ENCODE assay signal across 11 cellular contexts in the genomic region with DNA sequence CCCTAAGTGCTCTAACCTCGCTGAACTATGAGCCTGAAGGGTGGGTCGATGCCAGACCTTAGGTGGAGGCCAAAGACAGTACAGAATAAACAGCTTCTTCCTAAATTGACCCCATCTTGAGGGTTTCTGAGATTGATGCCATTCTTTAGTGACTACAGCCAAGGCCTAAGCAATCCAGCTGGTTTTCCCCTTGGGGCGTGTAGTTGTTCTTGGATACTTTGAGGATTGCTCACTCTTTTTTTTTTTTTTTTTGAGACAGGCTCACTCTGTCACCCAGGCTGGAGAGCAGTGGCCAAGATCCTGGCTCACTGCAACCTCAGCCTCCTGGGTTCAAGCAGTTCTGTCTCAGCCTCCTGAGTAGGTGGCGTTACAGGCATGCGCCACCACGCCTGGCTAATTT. TPM values are rescaled to one million over a fixed set of nuclear protein-coding genes. Genes with fewer than 3 reads are reported as not detected.
A peak's percentile ranks its signal among the peaks of the same experiment; 100 is the strongest.
DNase-seq lines count a peak whose midpoint lies in the region; ATAC-seq and TF ChIP-seq lines count a peak whose summit lies in the region.
"Had no signal": no experiment of that assay in that cellular context is flagged by ENCODE, and none has a peak within 500 bp of the region (broad histone marks: within the 10 kb centered on the region; RNA-seq: fewer than 3 reads in every experiment).

No MANE protein-coding gene starts in this region.

- no peaks in the 10 kb centered on the region for H4K20me1 ChIP-seq in fibroblast of lung (ENCODE audit: control insufficient read depth, extremely low read depth, insufficient read depth, low read length)

- peaks cover 15% of the 10 kb centered on the region for H3K79me2 ChIP-seq in fibroblast of lung (ENCODE audit: control insufficient read depth, insufficient read depth, low read length)

- H3K9me3 ChIP-seq in fibroblast of lung (ENCODE audit: control insufficient read depth, insufficient read depth, low read depth, low read length): no peaks in the 10 kb centered on the region
- no peaks in the 10 kb centered on the region for H3K9me3 ChIP-seq in suprapubic skin

- no peak for TF ChIP-seq EP300 in suprapubic skin (IDR thresholded peaks at IDR 0.05)

- DNase-seq in activated T-cell treated with anti-CD3 and anti-CD28 coated beads, Interleukin-2, amount 50 U/mL, for 72 hours: no peak
- no peak for DNase-seq in activated T-cell treated with anti-CD3 and anti-CD28 coated beads, Interleukin-2, amount 50 U/mL, for 48 hours
- DNase-seq in activated CD4-positive, alpha-beta memory T cell treated with anti-CD3 and anti-CD28 coated beads, Interleukin-2, amount 10 ng/mL, durations not matched to agents 7 days and 5 days: no peak
- DNase-seq in fibroblast of lung (ENCODE audit: low read depth in 2 of 2): peak; percentile 57 to 82
- DNase-seq in suprapubic skin (ENCODE audit: low spot score in 2 of 2): no peak
- no peak for DNase-seq in NCI-H146 (lab: John Stamatoyannopoulos, UW)
- DNase-seq: dorsolateral prefrontal cortex; NK-92 treated with Interleukin-12 subunit alpha and Interleukin-12 subunit beta, amount 100 ng/mL, for 24 hours had no signal

- H2AFZ ChIP-seq in fibroblast of lung (ENCODE audit: low read length): no peak overlapping the region

- H3K4me1 ChIP-seq in fibroblast of lung (ENCODE audit: control insufficient read depth, extremely low read depth, insufficient read depth, low read length): peaks cover 16% of the 10 kb centered on the region
- peaks cover 31% of the 10 kb centered on the region for H3K4me1 ChIP-seq in suprapubic skin

- no peak for TF ChIP-seq POLR2A in suprapubic skin (IDR thresholded peaks at IDR 0.05)

- H3K4me2 ChIP-seq in fibroblast of lung (ENCODE audit: extremely low read depth, insufficient read depth, low read length): no peak overlapping the region

- CTCF ChIA-PET in activated CD4-positive, alpha-beta memory T cell treated with anti-CD3 and anti-CD28 coated beads, Interleukin-2, amount 10 ng/mL, durations not matched to agents 7 days and 5 days (lab: Charles Lee): interaction anchor here (0.9 kb wide), 1 partner anchor 309 kb away, joined by 5 read pairs; no protein-coding TSS in a partner anchor

- H3K36me3 Mint-ChIP-seq in activated T-cell treated with anti-CD3 and anti-CD28 coated beads, Interleukin-2, amount 50 U/mL, for 72 hours (ENCODE audit: insufficient read depth in 2 of 2): peaks cover 2 to 7% of the 10 kb centered on the region in 2 donors
- H3K36me3 Mint-ChIP-seq in activated CD4-positive, alpha-beta memory T cell treated with anti-CD3 and anti-CD28 coated beads, Interleukin-2, amount 10 ng/mL, durations not matched to agents 7 days and 5 days (ENCODE audit: low read depth): peaks cover 20% of the 10 kb centered on the region

- H3K4me3 Mint-ChIP-seq in activated T-cell treated with anti-CD3 and anti-CD28 coated beads, Interleukin-2, amount 50 U/mL, for 72 hours: peak overlapping the region in 1 of 2 donors; percentile 97
- H3K4me3 Mint-ChIP-seq in activated CD4-positive, alpha-beta memory T cell treated with anti-CD3 and anti-CD28 coated beads, Interleukin-2, amount 10 ng/mL, durations not matched to agents 7 days and 5 days: peak overlapping the region; percentile 97

- peak overlapping the region in 1 of 4 experiments; percentile 17 for H3K4me3 ChIP-seq in fibroblast of lung (replicated peaks in 1 of 4; ENCODE audit: control extremely low read depth in 1 of 4, insufficient read depth in 1 of 4, low read depth in 3 of 4, low read length in 4 of 4)
- H3K4me3 ChIP-seq in suprapubic skin: no peak overlapping the region
- H3K4me3 ChIP-seq: lung had no signal

- ATAC-seq in activated T-cell treated with anti-CD3 and anti-CD28 coated beads, Interleukin-2, amount 50 U/mL, for 72 hours (replicated peaks in 1 of 2): no peak
- ATAC-seq in GM18909 (IDR thresholded peaks at IDR 0.05; ENCODE audit: poor library complexity, unreplicated experiment) (no peak), HG03439 (IDR thresholded peaks at IDR 0.05; ENCODE audit: unreplicated experiment) (no peak)

- 55% methylated on average over 6 of the region's 6 CpGs for WGBS in suprapubic skin

- H3K9ac ChIP-seq in fibroblast of lung (ENCODE audit: insufficient read depth, low read length): no peak overlapping the region

- peak overlapping the region; percentile 11 for H3K27ac Mint-ChIP-seq in activated T-cell treated with anti-CD3 and anti-CD28 coated beads, Interleukin-2, amount 50 U/mL, for 72 hours
- no peak overlapping the region for H3K27ac Mint-ChIP-seq in activated CD4-positive, alpha-beta memory T cell treated with anti-CD3 and anti-CD28 coated beads, Interleukin-2, amount 10 ng/mL, durations not matched to agents 7 days and 5 days

- TF ChIP-seq CTCF in fibroblast of lung (conservative IDR thresholded peaks at IDR 0.05 in 1 of 2, IDR thresholded peaks at IDR 0.05 in 1 of 2; ENCODE audit: low read depth in 1 of 2, low read length in 2 of 2) (no peak), suprapubic skin (IDR thresholded peaks at IDR 0.05) (no peak)

- H3K27me3 Mint-ChIP-seq in activated T-cell treated with anti-CD3 and anti-CD28 coated beads, Interleukin-2, amount 50 U/mL, for 72 hours (ENCODE audit: low read depth): peaks cover 7% of the 10 kb centered on the region
- H3K27me3 Mint-ChIP-seq in activated CD4-positive, alpha-beta memory T cell treated with anti-CD3 and anti-CD28 coated beads, Interleukin-2, amount 10 ng/mL, durations not matched to agents 7 days and 5 days: peaks cover 6% of the 10 kb centered on the region

- no peaks in the 10 kb centered on the region for H3K9me3 Mint-ChIP-seq in activated T-cell treated with anti-CD3 and anti-CD28 coated beads, Interleukin-2, amount 50 U/mL, for 72 hours
- H3K9me3 Mint-ChIP-seq in activated CD4-positive, alpha-beta memory T cell treated with anti-CD3 and anti-CD28 coated beads, Interleukin-2, amount 10 ng/mL, durations not matched to agents 7 days and 5 days: no peaks in the 10 kb centered on the region

- no peaks in the 10 kb centered on the region for H3K27me3 ChIP-seq in fibroblast of lung (ENCODE audit: control insufficient read depth, insufficient read depth, low read length)
- no peaks in the 10 kb centered on the region for H3K27me3 ChIP-seq in suprapubic skin
- H3K27me3 ChIP-seq: dorsolateral prefrontal cortex had no signal

- H3K36me3 ChIP-seq in fibroblast of lung (ENCODE audit: control insufficient read depth, insufficient read depth, low read length) (peaks cover 9% of the 10 kb centered on the region), suprapubic skin (peaks cover 9% of the 10 kb centered on the region)

- H3K4me1 Mint-ChIP-seq in activated T-cell treated with anti-CD3 and anti-CD28 coated beads, Interleukin-2, amount 50 U/mL, for 72 hours (ENCODE audit: low read depth): peaks cover 29% of the 10 kb centered on the region
- peaks cover 25% of the 10 kb centered on the region for H3K4me1 Mint-ChIP-seq in activated CD4-positive, alpha-beta memory T cell treated with anti-CD3 and anti-CD28 coated beads, Interleukin-2, amount 10 ng/mL, durations not matched to agents 7 days and 5 days

- POLR2A ChIA-PET in activated CD4-positive, alpha-beta memory T cell treated with anti-CD3 and anti-CD28 coated beads, Interleukin-2, amount 10 ng/mL, durations not matched to agents 7 days and 5 days (lab: Charles Lee): no interaction called here

- peak overlapping the region; percentile 92 for H3K27ac ChIP-seq in fibroblast of lung (ENCODE audit: insufficient read depth, low read length)
- peak overlapping the region; percentile 26 for H3K27ac ChIP-seq in suprapubic skin

RNA-seq across cellular contexts. Expression of gene OVCA2, which starts 2.0 kb away (rescaled TPM):
- total RNA-seq in activated T-cell treated with anti-CD3 and anti-CD28 coated beads, Interleukin-2, amount 50 U/mL, for 72 hours: 10 to 100 TPM; 29.0 to 33.3 TPM
- total RNA-seq in activated CD4-positive, alpha-beta memory T cell treated with anti-CD3 and anti-CD28 coated beads, Interleukin-2, amount 10 ng/mL, durations not matched to agents 7 days and 5 days: 10 to 100 TPM; 43.2 to 45.4 TPM
- total RNA-seq in fibroblast of lung (40.6 and 41.1 TPM in 2 replicates), suprapubic skin (10 to 100 TPM; 36.6 to 51.5 (median 42.7) TPM)
- 27.9 and 41.8 TPM in 2 replicates for polyA plus RNA-seq in fibroblast of lung
- polyA plus RNA-seq in fibroblast of lung (2012): 21.1 and 44.6 TPM in 2 replicates
- 17.5 and 21.0 TPM in 2 replicates for polyA minus RNA-seq in fibroblast of lung (ENCODE audit: low replicate concordance)

RNA-seq across cellular contexts. Expression of gene HIC1, which starts 11.1 kb away (rescaled TPM):
- 10 to 100 TPM; 11.7 to 21.4 TPM for total RNA-seq in activated T-cell treated with anti-CD3 and anti-CD28 coated beads, Interleukin-2, amount 50 U/mL, for 72 hours
- total RNA-seq in activated CD4-positive, alpha-beta memory T cell treated with anti-CD3 and anti-CD28 coated beads, Interleukin-2, amount 10 ng/mL, durations not matched to agents 7 days and 5 days: 10 to 100 TPM; 38.3 to 39.8 TPM
- 29.1 and 30.0 TPM in 2 replicates for total RNA-seq in fibroblast of lung
- 8.2 and 11.3 TPM in 2 replicates for polyA plus RNA-seq in fibroblast of lung
- polyA plus RNA-seq in fibroblast of lung (2012): 31.7 and 32.0 TPM in 2 replicates
- polyA minus RNA-seq in fibroblast of lung (ENCODE audit: low replicate concordance): 14.0 and 15.0 TPM in 2 replicates
- 1 to 10 TPM; 2.7 to 9.5 (median 4.9) TPM for total RNA-seq in suprapubic skin

RNA-seq across cellular contexts. Expression of gene DPH1, which starts 13.8 kb away (rescaled TPM):
- 10 to 100 TPM; 36.8 to 40.8 TPM for total RNA-seq in activated T-cell treated with anti-CD3 and anti-CD28 coated beads, Interleukin-2, amount 50 U/mL, for 72 hours
- total RNA-seq in activated CD4-positive, alpha-beta memory T cell treated with anti-CD3 and anti-CD28 coated beads, Interleukin-2, amount 10 ng/mL, durations not matched to agents 7 days and 5 days: 10 to 100 TPM; 28.4 to 28.8 TPM
- total RNA-seq in fibroblast of lung (21.3 and 23.1 TPM in 2 replicates), suprapubic skin (100 to 1,000 TPM in 1 of 4 donors, 10 to 100 TPM in 3; 58.7 to 115 (median 66.3) TPM)
- polyA plus RNA-seq in fibroblast of lung: 28.5 and 31.3 TPM in 2 replicates
- polyA plus RNA-seq in fibroblast of lung (2012): 33.4 and 34.1 TPM in 2 replicates
- 194 and 205 TPM in 2 replicates for polyA minus RNA-seq in fibroblast of lung (ENCODE audit: low replicate concordance)

RNA-seq across cellular contexts. Expression of gene RTN4RL1, which starts 18.7 kb away (rescaled TPM):
- total RNA-seq in activated T-cell treated with anti-CD3 and anti-CD28 coated beads, Interleukin-2, amount 50 U/mL, for 72 hours: under 1 TPM; 0.14 to 0.21 TPM
- under 1 TPM; 0.33 to 0.35 TPM for total RNA-seq in activated CD4-positive, alpha-beta memory T cell treated with anti-CD3 and anti-CD28 coated beads, Interleukin-2, amount 10 ng/mL, durations not matched to agents 7 days and 5 days
- total RNA-seq in fibroblast of lung (0.51 and 0.83 TPM in 2 replicates), suprapubic skin (10 to 100 TPM; 16.4 to 24.8 (median 21.6) TPM)
- polyA plus RNA-seq in fibroblast of lung: 0.14 and 0.39 TPM in 2 replicates
- polyA plus RNA-seq in fibroblast of lung (2012): 0.40 and 0.76 TPM in 2 replicates
- polyA minus RNA-seq in fibroblast of lung (ENCODE audit: low replicate concordance): 0.20 TPM in 1 of 2 replicates, not detected in the other

Comparison
In these comparisons a context has a peak if more than half of its experiments do, and no peak if none do; other contexts are left out.
1. DNase-seq: peak in fibroblast of lung (2 of 2); none in activated T-cell treated with anti-CD3 and anti-CD28 coated beads, Interleukin-2, amount 50 U/mL, for 72 hours (0 of 2), activated T-cell treated with anti-CD3 and anti-CD28 coated beads, Interleukin-2, amount 50 U/mL, for 48 hours (0 of 2), activated CD4-positive, alpha-beta memory T cell treated with anti-CD3 and anti-CD28 coated beads, Interleukin-2, amount 10 ng/mL, durations not matched to agents 7 days and 5 days (single experiment), suprapubic skin (0 of 2) and NCI-H146 (single experiment).